ENCODE assay signal across 1 cellular context in the genomic region with DNA sequence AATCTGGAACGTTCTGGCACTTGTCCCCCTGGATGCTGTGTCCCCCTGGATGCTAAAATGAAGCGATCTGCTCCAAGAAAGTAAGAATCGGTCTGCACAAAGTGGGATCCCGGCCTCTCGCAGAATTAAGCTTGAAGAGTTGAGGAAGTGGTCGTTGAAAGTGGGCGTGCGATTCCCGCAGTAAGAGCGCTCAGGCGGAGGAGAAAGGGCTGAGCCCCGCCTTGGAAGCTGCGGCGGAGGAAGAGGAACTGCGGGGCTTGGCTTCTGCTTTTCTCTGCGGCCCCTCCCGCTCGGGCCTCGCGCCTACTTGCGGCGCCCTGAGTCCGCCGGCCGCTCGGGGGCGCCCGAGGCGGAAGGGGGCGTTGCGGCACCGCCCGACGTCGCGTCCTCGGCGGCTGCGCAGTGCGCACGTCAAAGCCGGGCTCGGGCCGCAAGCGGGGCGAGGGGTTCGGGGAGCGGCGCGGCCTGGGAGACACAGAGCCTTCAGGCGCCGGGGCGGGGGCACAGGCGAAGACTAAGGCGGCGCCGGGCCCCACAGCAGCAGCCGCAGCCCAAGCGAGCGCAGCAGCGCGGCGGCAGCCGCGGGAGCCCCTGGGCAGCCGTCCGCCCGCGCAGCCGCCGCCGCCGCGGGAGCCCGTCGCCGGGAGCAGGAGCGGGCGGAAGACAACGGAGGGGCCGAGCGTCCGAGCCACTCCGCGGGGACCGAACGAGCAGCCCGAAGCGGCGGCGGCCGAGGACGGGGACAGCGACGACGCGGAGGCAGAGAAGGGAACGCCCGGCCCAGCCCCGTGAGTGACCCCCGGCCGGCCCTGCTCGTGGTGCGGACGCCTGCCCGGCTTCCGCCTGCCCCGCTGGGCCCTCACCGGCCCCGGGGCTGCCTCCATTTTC.
TF ChIP-seq lines count a peak whose summit lies in the region.

A gene (plus strand): TSS at position 400 of the 888 bp plus-strand sequence. CDS start 47,160 bp downstream, outside the sequence.

TF ChIP-seq in HepG2, 621 proteins besides CTCF, POLR2A, EP300 and RAD21 (continued from another document and continues in another):
- TF ChIP-seq HNRNPLL (IDR thresholded peaks at IDR 0.05; ENCODE audit: low read depth, low read length, poor library complexity, severe bottlenecking) = peak; percentile 95
- TF ChIP-seq, protein P1, sequence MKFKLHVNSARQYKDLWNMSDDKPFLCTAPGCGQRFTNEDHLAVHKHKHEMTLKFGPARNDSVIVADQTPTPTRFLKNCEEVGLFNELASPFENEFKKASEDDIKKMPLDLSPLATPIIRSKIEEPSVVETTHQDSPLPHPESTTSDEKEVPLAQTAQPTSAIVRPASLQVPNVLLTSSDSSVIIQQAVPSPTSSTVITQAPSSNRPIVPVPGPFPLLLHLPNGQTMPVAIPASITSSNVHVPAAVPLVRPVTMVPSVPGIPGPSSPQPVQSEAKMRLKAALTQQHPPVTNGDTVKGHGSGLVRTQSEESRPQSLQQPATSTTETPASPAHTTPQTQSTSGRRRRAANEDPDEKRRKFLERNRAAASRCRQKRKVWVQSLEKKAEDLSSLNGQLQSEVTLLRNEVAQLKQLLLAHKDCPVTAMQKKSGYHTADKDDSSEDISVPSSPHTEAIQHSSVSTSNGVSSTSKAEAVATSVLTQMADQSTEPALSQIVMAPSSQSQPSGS (CRISPR knock-in tag; IDR thresholded peaks at IDR 0.05) = no peak
- peak; percentile 43 for TF ChIP-seq TBX2 (CRISPR knock-in tag; IDR thresholded peaks at IDR 0.05; ENCODE audit: borderline replicate concordance)
- TF ChIP-seq SP140L (CRISPR knock-in tag; IDR thresholded peaks at IDR 0.05; ENCODE audit: borderline replicate concordance) = no peak
- TF ChIP-seq EED (CRISPR knock-in tag; IDR thresholded peaks at IDR 0.05) = no peak
- TF ChIP-seq, protein P2, sequence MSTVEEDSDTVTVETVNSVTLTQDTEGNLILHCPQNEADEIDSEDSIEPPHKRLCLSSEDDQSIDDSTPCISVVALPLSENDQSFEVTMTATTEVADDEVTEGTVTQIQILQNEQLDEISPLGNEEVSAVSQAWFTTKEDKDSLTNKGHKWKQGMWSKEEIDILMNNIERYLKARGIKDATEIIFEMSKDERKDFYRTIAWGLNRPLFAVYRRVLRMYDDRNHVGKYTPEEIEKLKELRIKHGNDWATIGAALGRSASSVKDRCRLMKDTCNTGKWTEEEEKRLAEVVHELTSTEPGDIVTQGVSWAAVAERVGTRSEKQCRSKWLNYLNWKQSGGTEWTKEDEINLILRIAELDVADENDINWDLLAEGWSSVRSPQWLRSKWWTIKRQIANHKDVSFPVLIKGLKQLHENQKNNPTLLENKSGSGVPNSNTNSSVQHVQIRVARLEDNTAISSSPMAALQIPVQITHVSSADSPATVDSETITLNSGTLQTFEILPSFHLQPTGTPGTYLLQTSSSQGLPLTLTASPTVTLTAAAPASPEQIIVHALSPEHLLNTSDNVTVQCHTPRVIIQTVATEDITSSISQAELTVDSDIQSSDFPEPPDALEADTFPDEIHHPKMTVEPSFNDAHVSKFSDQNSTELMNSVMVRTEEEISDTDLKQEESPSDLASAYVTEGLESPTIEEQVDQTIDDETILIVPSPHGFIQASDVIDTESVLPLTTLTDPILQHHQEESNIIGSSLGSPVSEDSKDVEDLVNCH (CRISPR knock-in tag; IDR thresholded peaks at IDR 0.05) = no peak
- no peak; the same call in 1 of the 2 replicates for TF ChIP-seq ZFP36L2 (CRISPR knock-in tag; IDR thresholded peaks at IDR 0.05)
- no peak for TF ChIP-seq TP53 (CRISPR knock-in tag; conservative IDR thresholded peaks at IDR 0.05)
- TF ChIP-seq, protein P3, sequence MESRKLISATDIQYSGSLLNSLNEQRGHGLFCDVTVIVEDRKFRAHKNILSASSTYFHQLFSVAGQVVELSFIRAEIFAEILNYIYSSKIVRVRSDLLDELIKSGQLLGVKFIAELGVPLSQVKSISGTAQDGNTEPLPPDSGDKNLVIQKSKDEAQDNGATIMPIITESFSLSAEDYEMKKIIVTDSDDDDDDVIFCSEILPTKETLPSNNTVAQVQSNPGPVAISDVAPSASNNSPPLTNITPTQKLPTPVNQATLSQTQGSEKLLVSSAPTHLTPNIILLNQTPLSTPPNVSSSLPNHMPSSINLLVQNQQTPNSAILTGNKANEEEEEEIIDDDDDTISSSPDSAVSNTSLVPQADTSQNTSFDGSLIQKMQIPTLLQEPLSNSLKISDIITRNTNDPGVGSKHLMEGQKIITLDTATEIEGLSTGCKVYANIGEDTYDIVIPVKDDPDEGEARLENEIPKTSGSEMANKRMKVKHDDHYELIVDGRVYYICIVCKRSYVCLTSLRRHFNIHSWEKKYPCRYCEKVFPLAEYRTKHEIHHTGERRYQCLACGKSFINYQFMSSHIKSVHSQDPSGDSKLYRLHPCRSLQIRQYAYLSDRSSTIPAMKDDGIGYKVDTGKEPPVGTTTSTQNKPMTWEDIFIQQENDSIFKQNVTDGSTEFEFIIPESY (CRISPR knock-in tag; IDR thresholded peaks at IDR 0.05) = 0 out of 2 replicates have a peak, but pooled peaks have one; percentile 43
- peak; percentile 47; the same call in 1 of the 2 replicates for TF ChIP-seq SMAD3 (CRISPR knock-in tag; IDR thresholded peaks at IDR 0.05)
- TF ChIP-seq SRY (CRISPR knock-in tag; IDR thresholded peaks at IDR 0.05) = peak; percentile 87
- TF ChIP-seq ZFYVE20 (CRISPR knock-in tag; IDR thresholded peaks at IDR 0.05; ENCODE audit: borderline replicate concordance, low read depth) = peak; percentile 23; the same call in 1 of the 2 replicates
- TF ChIP-seq ZNF136 (CRISPR knock-in tag; IDR thresholded peaks at IDR 0.05; ENCODE audit: low read depth) = no peak
- TF ChIP-seq NFKBIZ (CRISPR knock-in tag; IDR thresholded peaks at IDR 0.05) = no peak
- TF ChIP-seq, protein P4, sequence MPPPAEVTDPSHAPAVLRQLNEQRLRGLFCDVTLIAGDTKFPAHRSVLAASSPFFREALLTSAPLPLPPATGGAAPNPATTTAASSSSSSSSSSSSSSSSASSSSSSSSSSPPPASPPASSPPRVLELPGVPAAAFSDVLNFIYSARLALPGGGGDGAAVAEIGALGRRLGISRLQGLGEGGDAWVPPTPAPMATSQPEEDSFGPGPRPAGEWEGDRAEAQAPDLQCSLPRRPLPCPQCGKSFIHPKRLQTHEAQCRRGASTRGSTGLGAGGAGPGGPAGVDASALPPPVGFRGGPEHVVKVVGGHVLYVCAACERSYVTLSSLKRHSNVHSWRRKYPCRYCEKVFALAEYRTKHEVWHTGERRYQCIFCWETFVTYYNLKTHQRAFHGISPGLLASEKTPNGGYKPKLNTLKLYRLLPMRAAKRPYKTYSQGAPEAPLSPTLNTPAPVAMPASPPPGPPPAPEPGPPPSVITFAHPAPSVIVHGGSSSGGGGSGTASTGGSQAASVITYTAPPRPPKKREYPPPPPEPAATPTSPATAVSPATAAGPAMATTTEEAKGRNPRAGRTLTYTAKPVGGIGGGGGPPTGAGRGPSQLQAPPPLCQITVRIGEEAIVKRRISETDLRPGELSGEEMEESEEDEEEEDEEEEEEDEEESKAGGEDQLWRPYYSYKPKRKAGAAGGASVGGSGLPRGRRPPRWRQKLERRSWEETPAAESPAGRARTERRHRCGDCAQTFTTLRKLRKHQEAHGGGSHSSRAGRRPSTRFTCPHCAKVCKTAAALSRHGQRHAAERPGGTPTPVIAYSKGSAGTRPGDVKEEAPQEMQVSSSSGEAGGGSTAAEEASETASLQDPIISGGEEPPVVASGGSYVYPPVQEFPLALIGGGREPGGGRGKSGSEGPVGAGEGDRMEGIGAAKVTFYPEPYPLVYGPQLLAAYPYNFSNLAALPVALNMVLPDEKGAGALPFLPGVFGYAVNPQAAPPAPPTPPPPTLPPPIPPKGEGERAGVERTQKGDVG (CRISPR knock-in tag; IDR thresholded peaks at IDR 0.05; ENCODE audit: borderline replicate concordance) = no peak; the same call in 1 of the 2 replicates
- TF ChIP-seq AGO2 (optimal IDR thresholded peaks at IDR 0.05; ENCODE audit: low read depth, low read length) = no peak
- TF ChIP-seq NR2F1 (CRISPR knock-in tag; IDR thresholded peaks at IDR 0.05) = no peak
- no peak for TF ChIP-seq ZNF224 (CRISPR knock-in tag; IDR thresholded peaks at IDR 0.05)
- TF ChIP-seq SCMH1 (CRISPR knock-in tag; IDR thresholded peaks at IDR 0.05; ENCODE audit: borderline replicate concordance) = no peak
- TF ChIP-seq ZNF460 (CRISPR knock-in tag; IDR thresholded peaks at IDR 0.05; ENCODE audit: borderline replicate concordance) = no peak
- TF ChIP-seq KAT7 (CRISPR knock-in tag; IDR thresholded peaks at IDR 0.05; ENCODE audit: borderline replicate concordance) = no peak
- no peak for TF ChIP-seq ZNF749 (CRISPR knock-in tag; IDR thresholded peaks at IDR 0.05; ENCODE audit: borderline replicate concordance)
- TF ChIP-seq ZNF260 (CRISPR knock-in tag; IDR thresholded peaks at IDR 0.05; ENCODE audit: borderline replicate concordance, low read depth) = no peak
- TF ChIP-seq YEATS4 (CRISPR knock-in tag; IDR thresholded peaks at IDR 0.05; ENCODE audit: borderline replicate concordance) = peak; percentile 89
- TF ChIP-seq, protein P5, sequence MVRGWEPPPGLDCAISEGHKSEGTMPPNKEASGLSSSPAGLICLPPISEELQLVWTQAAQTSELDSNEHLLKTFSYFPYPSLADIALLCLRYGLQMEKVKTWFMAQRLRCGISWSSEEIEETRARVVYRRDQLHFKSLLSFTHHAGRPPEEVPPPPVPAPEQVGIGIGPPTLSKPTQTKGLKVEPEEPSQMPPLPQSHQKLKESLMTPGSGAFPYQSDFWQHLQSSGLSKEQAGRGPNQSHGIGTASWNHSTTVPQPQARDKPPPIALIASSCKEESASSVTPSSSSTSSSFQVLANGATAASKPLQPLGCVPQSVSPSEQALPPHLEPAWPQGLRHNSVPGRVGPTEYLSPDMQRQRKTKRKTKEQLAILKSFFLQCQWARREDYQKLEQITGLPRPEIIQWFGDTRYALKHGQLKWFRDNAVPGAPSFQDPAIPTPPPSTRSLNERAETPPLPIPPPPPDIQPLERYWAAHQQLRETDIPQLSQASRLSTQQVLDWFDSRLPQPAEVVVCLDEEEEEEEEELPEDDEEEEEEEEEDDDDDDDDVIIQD (CRISPR knock-in tag; IDR thresholded peaks at IDR 0.05; ENCODE audit: low read depth) = peak; percentile 71
- peak; percentile 91; the same call in 1 of the 2 replicates for TF ChIP-seq KDM2A (CRISPR knock-in tag; IDR thresholded peaks at IDR 0.05; ENCODE audit: borderline replicate concordance, low read depth)
- TF ChIP-seq ZKSCAN8 (CRISPR knock-in tag; IDR thresholded peaks at IDR 0.05; ENCODE audit: borderline replicate concordance) = peak; percentile 33; the same call in 1 of the 2 replicates
- TF ChIP-seq SALL1 (CRISPR knock-in tag; IDR thresholded peaks at IDR 0.05) = peak; percentile 93
- TF ChIP-seq SUZ12 (IDR thresholded peaks at IDR 0.05; ENCODE audit: low read depth, low read length) = no peak
- TF ChIP-seq ZNF547 (CRISPR knock-in tag; IDR thresholded peaks at IDR 0.05) = peak; percentile 51; the same call in 1 of the 2 replicates
- TF ChIP-seq, protein P6, sequence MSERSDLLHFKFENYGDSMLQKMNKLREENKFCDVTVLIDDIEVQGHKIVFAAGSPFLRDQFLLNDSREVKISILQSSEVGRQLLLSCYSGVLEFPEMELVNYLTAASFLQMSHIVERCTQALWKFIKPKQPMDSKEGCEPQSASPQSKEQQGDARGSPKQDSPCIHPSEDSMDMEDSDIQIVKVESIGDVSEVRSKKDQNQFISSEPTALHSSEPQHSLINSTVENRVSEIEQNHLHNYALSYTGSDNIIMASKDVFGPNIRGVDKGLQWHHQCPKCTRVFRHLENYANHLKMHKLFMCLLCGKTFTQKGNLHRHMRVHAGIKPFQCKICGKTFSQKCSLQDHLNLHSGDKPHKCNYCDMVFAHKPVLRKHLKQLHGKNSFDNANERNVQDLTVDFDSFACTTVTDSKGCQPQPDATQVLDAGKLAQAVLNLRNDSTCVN (CRISPR knock-in tag; IDR thresholded peaks at IDR 0.05; ENCODE audit: borderline replicate concordance) = no peak; the same call in 1 of the 2 replicates
- TF ChIP-seq MTA3 (CRISPR knock-in tag; IDR thresholded peaks at IDR 0.05) = no peak
- TF ChIP-seq ISL2 (CRISPR knock-in tag; IDR thresholded peaks at IDR 0.05) = no peak
- TF ChIP-seq, protein P7, sequence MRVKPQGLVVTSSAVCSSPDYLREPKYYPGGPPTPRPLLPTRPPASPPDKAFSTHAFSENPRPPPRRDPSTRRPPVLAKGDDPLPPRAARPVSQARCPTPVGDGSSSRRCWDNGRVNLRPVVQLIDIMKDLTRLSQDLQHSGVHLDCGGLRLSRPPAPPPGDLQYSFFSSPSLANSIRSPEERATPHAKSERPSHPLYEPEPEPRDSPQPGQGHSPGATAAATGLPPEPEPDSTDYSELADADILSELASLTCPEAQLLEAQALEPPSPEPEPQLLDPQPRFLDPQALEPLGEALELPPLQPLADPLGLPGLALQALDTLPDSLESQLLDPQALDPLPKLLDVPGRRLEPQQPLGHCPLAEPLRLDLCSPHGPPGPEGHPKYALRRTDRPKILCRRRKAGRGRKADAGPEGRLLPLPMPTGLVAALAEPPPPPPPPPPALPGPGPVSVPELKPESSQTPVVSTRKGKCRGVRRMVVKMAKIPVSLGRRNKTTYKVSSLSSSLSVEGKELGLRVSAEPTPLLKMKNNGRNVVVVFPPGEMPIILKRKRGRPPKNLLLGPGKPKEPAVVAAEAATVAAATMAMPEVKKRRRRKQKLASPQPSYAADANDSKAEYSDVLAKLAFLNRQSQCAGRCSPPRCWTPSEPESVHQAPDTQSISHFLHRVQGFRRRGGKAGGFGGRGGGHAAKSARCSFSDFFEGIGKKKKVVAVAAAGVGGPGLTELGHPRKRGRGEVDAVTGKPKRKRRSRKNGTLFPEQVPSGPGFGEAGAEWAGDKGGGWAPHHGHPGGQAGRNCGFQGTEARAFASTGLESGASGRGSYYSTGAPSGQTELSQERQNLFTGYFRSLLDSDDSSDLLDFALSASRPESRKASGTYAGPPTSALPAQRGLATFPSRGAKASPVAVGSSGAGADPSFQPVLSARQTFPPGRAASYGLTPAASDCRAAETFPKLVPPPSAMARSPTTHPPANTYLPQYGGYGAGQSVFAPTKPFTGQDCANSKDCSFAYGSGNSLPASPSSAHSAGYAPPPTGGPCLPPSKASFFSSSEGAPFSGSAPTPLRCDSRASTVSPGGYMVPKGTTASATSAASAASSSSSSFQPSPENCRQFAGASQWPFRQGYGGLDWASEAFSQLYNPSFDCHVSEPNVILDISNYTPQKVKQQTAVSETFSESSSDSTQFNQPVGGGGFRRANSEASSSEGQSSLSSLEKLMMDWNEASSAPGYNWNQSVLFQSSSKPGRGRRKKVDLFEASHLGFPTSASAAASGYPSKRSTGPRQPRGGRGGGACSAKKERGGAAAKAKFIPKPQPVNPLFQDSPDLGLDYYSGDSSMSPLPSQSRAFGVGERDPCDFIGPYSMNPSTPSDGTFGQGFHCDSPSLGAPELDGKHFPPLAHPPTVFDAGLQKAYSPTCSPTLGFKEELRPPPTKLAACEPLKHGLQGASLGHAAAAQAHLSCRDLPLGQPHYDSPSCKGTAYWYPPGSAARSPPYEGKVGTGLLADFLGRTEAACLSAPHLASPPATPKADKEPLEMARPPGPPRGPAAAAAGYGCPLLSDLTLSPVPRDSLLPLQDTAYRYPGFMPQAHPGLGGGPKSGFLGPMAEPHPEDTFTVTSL (CRISPR knock-in tag; IDR thresholded peaks at IDR 0.05; ENCODE audit: borderline replicate concordance) = no peak
- peak; percentile 99 for TF ChIP-seq XRCC5 (optimal IDR thresholded peaks at IDR 0.05; ENCODE audit: low read length)
- no peak for TF ChIP-seq EHMT2 (IDR thresholded peaks at IDR 0.05; ENCODE audit: borderline replicate concordance, low read depth, low read length)
- TF ChIP-seq, protein P8, sequence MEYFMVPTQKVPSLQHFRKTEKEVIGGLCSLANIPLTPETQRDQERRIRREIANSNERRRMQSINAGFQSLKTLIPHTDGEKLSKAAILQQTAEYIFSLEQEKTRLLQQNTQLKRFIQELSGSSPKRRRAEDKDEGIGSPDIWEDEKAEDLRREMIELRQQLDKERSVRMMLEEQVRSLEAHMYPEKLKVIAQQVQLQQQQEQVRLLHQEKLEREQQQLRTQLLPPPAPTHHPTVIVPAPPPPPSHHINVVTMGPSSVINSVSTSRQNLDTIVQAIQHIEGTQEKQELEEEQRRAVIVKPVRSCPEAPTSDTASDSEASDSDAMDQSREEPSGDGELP (IDR thresholded peaks at IDR 0.05; ENCODE audit: borderline replicate concordance, low read depth) = no peak
